8 cellular contexts compared by ENCODE assay signal in the genomic region with DNA sequence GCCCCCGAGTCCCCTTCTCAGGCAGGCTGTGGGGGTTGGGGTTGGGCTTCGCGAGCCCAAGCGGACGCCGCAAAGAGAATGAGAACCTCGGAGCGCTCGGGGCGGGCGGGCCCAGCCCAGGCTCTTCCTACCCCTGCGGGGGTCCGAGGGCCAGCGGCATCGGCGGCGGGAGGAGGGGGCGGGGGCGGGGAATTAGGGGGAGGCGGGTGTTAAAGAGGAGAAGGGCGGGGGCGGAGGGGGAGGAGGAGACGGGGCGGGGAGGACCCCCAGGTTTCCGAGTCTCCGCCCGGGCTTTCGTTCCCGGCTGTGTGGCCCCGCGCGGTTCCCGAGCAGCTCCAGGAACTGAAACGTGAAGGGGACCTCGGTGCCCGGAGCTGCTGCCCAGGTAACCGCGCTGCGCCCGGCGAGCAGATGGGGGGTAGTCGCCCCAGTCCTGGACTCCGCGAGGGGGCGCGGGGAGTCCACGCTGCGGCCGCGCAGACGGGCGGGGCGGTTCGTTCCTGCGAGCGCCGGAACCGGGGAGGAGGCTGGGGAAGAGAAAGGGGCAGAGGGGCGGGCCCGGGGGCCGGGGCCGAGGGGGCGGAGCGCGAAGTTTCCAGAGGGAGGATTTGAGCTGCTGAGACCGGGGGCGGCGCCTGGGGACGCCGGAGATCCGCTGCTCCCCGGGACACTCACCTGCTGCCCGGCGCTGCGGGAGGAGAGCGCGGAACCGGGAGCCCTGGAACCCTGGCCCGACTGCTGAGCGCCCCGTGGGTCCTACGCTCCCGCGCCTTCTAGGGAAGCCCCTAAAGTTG. TPM values are rescaled to one million over a fixed set of nuclear protein-coding genes. Genes with fewer than 3 reads are reported as not detected.
A peak's percentile ranks its signal among the peaks of the same experiment; 100 is the strongest.
DNase-seq lines count a peak whose midpoint lies in the region; ATAC-seq and TF ChIP-seq lines count a peak whose summit lies in the region.

No MANE protein-coding gene starts in this region.

- H3K4me1 ChIP-seq in gastrocnemius medialis = peaks cover 0 to 7% of the 10 kb centered on the region in 2 donors

- no peak for TF ChIP-seq POLR2A in gastrocnemius medialis (IDR thresholded peaks at IDR 0.05)

- DNase-seq in DMS153 (lab: John Stamatoyannopoulos, UW) = peak; percentile 70
- DNase-seq in NCI-H2081 treated with DMSO at 0.1 percent for 48 hours (lab: John Stamatoyannopoulos, UW) = peak; percentile 68
- peak; percentile 35 for DNase-seq in activated T-cell treated with anti-CD3 and anti-CD28 coated beads for 48 hours (ENCODE audit: low read depth)
- DNase-seq in Right ventricle myocardium superior = peak; percentile 45
- DNase-seq in gastrocnemius medialis = no peak
- DNase-seq in T1000 (lab: John Stamatoyannopoulos, UW) = no peak

- peak overlapping the region; percentile 46 to 63 (median 52) for H3K4me3 ChIP-seq in gastrocnemius medialis

- no peaks in the 10 kb centered on the region for H3K36me3 ChIP-seq in gastrocnemius medialis

- ATAC-seq in Right ventricle myocardium superior (ENCODE audit: poor library complexity) (peak; percentile 34), gastrocnemius medialis (no peak), GM19397 (IDR thresholded peaks at IDR 0.05; ENCODE audit: unreplicated experiment) (no peak), HG03565 (IDR thresholded peaks at IDR 0.05; ENCODE audit: unreplicated experiment) (no peak)

- no peak for TF ChIP-seq CTCF in gastrocnemius medialis (IDR thresholded peaks at IDR 0.05 in 4 of 5, conservative IDR thresholded peaks at IDR 0.05 in 1 of 5)

- intact Hi-C loops in Right ventricle myocardium superior (cut with DNase I) (no loop called here), gastrocnemius medialis (cut with DNase I; ENCODE audit: low total_unique reads) (no loop called here)

- no peak overlapping the region for H3K27ac ChIP-seq in gastrocnemius medialis

- no peaks in the 10 kb centered on the region for H3K9me3 ChIP-seq in gastrocnemius medialis

- peaks cover 25 to 44% (median 38%) of the 10 kb centered on the region in 3 donors for H3K27me3 ChIP-seq in gastrocnemius medialis

- in situ Hi-C loops in gastrocnemius medialis (cut with MboI; ENCODE audit: low sequenced_read_pairs in 4 of 4) = no loop called here

RNA-seq across cellular contexts. Expression of a gene that starts 38.4 kb away (rescaled TPM):
- total RNA-seq in Right ventricle myocardium superior (not detected), gastrocnemius medialis (not detected)

Comparison
In these comparisons a context has a peak if more than half of its experiments do, and no peak if none do; other contexts are left out.
1. DNase-seq: peak in DMS153 (single experiment), NCI-H2081 treated with DMSO at 0.1 percent for 48 hours (single experiment), activated T-cell treated with anti-CD3 and anti-CD28 coated beads for 48 hours (single experiment) and Right ventricle myocardium superior (single experiment); none in gastrocnemius medialis (0 of 2) and T1000 (single experiment).